In genomic region chr11:67351275-67352005, GRCh38 we compare ENCODE assay signal across 8 cellular contexts. TPM values are rescaled to one million over a fixed set of nuclear protein-coding genes. Genes with fewer than 3 reads are reported as not detected.
DNase-seq lines count a peak whose midpoint lies in the region; ATAC-seq, FAIRE-seq and TF ChIP-seq lines count a peak whose summit lies in the region.

No MANE protein-coding gene starts in this region.

- TF ChIP-seq CTCF in A549 (IDR thresholded peaks at IDR 0.05) (peak; percentile 86), GM13977 (IDR thresholded peaks at IDR 0.05; ENCODE audit: extremely low read depth, insufficient read depth, missing control alignments) (peak; percentile 91), lower lobe of right lung (IDR thresholded peaks at IDR 0.05) (peak; percentile 92)

- DNase-seq in A549 (ENCODE audit: low read depth in 1 of 2, low spot score in 1 of 2) (peak; percentile 86 to 89), GM13977 (ENCODE audit: low spot score) (peak; percentile 76), NCI-H345 treated with DMSO at 0.1 percent for 48 hours (lab: John Stamatoyannopoulos, UW; ENCODE audit: unreplicated experiment) (peak; percentile 55), dedifferentiated amniotic fluid mesenchymal stem cell (ENCODE audit: extremely low spot score) (peak; percentile 66), lower lobe of right lung (peak; percentile 77)
- DNase-seq in activated CD4-positive, alpha-beta T cell treated with anti-CD3 and anti-CD28 coated beads for 48 hours: peak; percentile 71
- peak; percentile 51 for DNase-seq in stimulated activated CD8-positive, alpha-beta memory T cell treated with anti-CD3 and anti-CD28 coated beads, Interleukin-12 subunit alpha, Interleukin-12 subunit beta, amount 100 ng/mL, for 1 hour (ENCODE audit: low read depth)

- ATAC-seq in A549 (peak in 1 of 2 experiments; percentile 5; a peak in 3 of 6 replicates), lower lobe of right lung (peak; percentile 40 to 41), GM19023 (IDR thresholded peaks at IDR 0.05; ENCODE audit: unreplicated experiment) (no peak)

- peak overlapping the region; percentile 93 for H3K4me2 ChIP-seq in A549

- no peak for FAIRE-seq in A549 (lab: Jason Lieb, UNC)

- H3K9me3 ChIP-seq in A549 (no peaks in the 10 kb centered on the region), lower lobe of right lung (no peaks in the 10 kb centered on the region)

- no peak for TF ChIP-seq POLR2A in A549 (IDR thresholded peaks at IDR 0.05; ENCODE audit: low read length)

- intact Hi-C loops in lower lobe of right lung (cut with DNase I): loop anchor here (5.0 kb wide), 1 partner anchor 36 kb away; no protein-coding TSS in a partner anchor

- CTCF ChIA-PET in A549 (lab: Yijun Ruan, JAX): interaction anchor here (0.6 to 20.0 kb wide), 35 partner anchors 8 to 307 kb away, joined by 3 to 1913 read pairs (median 4); partner anchors contain the start of genes CLCF1, PPP1CA, PTPRCAP and RAD9A

- H3K4me1 ChIP-seq in A549: peaks cover 87% of the 10 kb centered on the region
- peaks cover 54% of the 10 kb centered on the region for H3K4me1 ChIP-seq in lower lobe of right lung

- peak overlapping the region; percentile 93 to 98 for H3K27ac ChIP-seq in A549
- H3K27ac ChIP-seq in lower lobe of right lung: peak overlapping the region; percentile 94

- POLR2A ChIA-PET in A549 (lab: Yijun Ruan, JAX): interaction anchor here (0.8 to 8.3 kb wide), 8 partner anchors 9 to 50 kb away, joined by 3 to 172 read pairs (median 4); partner anchors contain the start of genes CLCF1, PPP1CA and RAD9A

- 41% methylated on average over 9 of the region's 11 CpGs for WGBS in A549 (ENCODE audit: missing lambda C conversion rate)

- H3K36me3 ChIP-seq in lower lobe of right lung: no peaks in the 10 kb centered on the region

- TF ChIP-seq RAD21 in A549 (conservative IDR thresholded peaks at IDR 0.05 in 1 of 2, IDR thresholded peaks at IDR 0.05 in 1 of 2): peak; percentile 76 to 83

- in situ Hi-C loops in GM13977 (cut with MboI; ENCODE audit: low pct_unique_long_range_greater_than_20kb, low sequenced_read_pairs, unreplicated experiment): no loop called here

- no peaks in the 10 kb centered on the region for H3K27me3 ChIP-seq in lower lobe of right lung (ENCODE audit: low read depth)

- H3K4me3 ChIP-seq in A549 (peak overlapping the region; percentile 69; the same call in 1 of the 3 replicates), lower lobe of right lung (no peak overlapping the region)

- no peak for TF ChIP-seq EP300 in A549 (IDR thresholded peaks at IDR 0.05)

TF ChIP-seq in A549, 52 proteins besides CTCF, POLR2A, EP300 and RAD21:
- TF ChIP-seq HOXB13 (CRISPR knock-in tag; IDR thresholded peaks at IDR 0.05; ENCODE audit: low read depth) (no peak), FOSL2 (IDR thresholded peaks at IDR 0.05) (0 out of 2 replicates have a peak, but pooled peaks have one; percentile 47), FOSL2 (CRISPR knock-in tag; IDR thresholded peaks at IDR 0.05) (peak; percentile 98), SMC3 (IDR thresholded peaks at IDR 0.05) (peak; percentile 79), JUN (IDR thresholded peaks at IDR 0.05) (peak in 1 of 2 experiments; percentile 16; a peak in 1 of 5 replicates), HEYL (CRISPR knock-in tag; IDR thresholded peaks at IDR 0.05) (no peak), RFX5 (IDR thresholded peaks at IDR 0.05) (no peak)
- TF ChIP-seq, protein P1, sequence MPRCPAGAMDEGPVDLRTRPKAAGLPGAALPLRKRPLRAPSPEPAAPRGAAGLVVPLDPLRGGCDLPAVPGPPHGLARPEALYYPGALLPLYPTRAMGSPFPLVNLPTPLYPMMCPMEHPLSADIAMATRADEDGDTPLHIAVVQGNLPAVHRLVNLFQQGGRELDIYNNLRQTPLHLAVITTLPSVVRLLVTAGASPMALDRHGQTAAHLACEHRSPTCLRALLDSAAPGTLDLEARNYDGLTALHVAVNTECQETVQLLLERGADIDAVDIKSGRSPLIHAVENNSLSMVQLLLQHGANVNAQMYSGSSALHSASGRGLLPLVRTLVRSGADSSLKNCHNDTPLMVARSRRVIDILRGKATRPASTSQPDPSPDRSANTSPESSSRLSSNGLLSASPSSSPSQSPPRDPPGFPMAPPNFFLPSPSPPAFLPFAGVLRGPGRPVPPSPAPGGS (IDR thresholded peaks at IDR 0.05): no peak

RNA-seq across cellular contexts. Expression of gene POLD4, which starts 1.9 kb away (rescaled TPM):
- polyA plus RNA-seq in A549 (2011; rRNA removed) (140 and 157 TPM in 2 replicates), A549 (2017; fragmentation: RNase III; extraction: RNeasy Plus Mini Kit Qiagen cat#74134 plus additional on column Dnase treatment) (131 to 159 TPM (median 148 TPM) in 3 replicates)
- polyA plus RNA-seq in A549 (2012; cell fraction: cytosol; rRNA removed): 213 and 248 TPM in 2 replicates
- polyA plus RNA-seq in A549 (2012; cell fraction: nucleus; rRNA removed): 283 and 303 TPM in 2 replicates
- polyA minus RNA-seq in A549 (2011; rRNA and poly(A)+ RNA removed): 45.2 and 61.1 TPM in 2 replicates
- total RNA-seq in lower lobe of right lung: 86.6 TPM

RNA-seq across cellular contexts. Expression of gene CLCF1, which starts 22.0 kb away (rescaled TPM):
- polyA plus RNA-seq in A549 (2011; rRNA removed) (23.9 and 25.8 TPM in 2 replicates), A549 (2017; fragmentation: RNase III; extraction: RNeasy Plus Mini Kit Qiagen cat#74134 plus additional on column Dnase treatment) (31.0 to 37.1 TPM (median 36.0 TPM) in 3 replicates)
- polyA plus RNA-seq in A549 (2012; cell fraction: cytosol; rRNA removed): 75.7 and 103 TPM in 2 replicates
- 204 and 212 TPM in 2 replicates for polyA plus RNA-seq in A549 (2012; cell fraction: nucleus; rRNA removed)
- polyA minus RNA-seq in A549 (2011; rRNA and poly(A)+ RNA removed): 14.6 and 17.5 TPM in 2 replicates
- total RNA-seq in lower lobe of right lung: 3.7 TPM

RNA-seq across cellular contexts. Expression of gene RAD9A, which starts 40.3 kb away (rescaled TPM):
- polyA plus RNA-seq in A549 (2011; rRNA removed) (19.0 and 19.6 TPM in 2 replicates), A549 (2017; fragmentation: RNase III; extraction: RNeasy Plus Mini Kit Qiagen cat#74134 plus additional on column Dnase treatment) (41.6 to 43.7 TPM (median 43.0 TPM) in 3 replicates)
- polyA plus RNA-seq in A549 (2012; cell fraction: cytosol; rRNA removed): 56.6 and 74.8 TPM in 2 replicates
- polyA plus RNA-seq in A549 (2012; cell fraction: nucleus; rRNA removed): 286 and 297 TPM in 2 replicates
- polyA minus RNA-seq in A549 (2011; rRNA and poly(A)+ RNA removed): 12.8 and 14.6 TPM in 2 replicates
- total RNA-seq in lower lobe of right lung: 28.9 TPM

RNA-seq across cellular contexts. Expression of gene SSH3, which starts 48.1 kb away (rescaled TPM):
- polyA plus RNA-seq in A549 (2011; rRNA removed) (13.7 and 13.9 TPM in 2 replicates), A549 (2017; fragmentation: RNase III; extraction: RNeasy Plus Mini Kit Qiagen cat#74134 plus additional on column Dnase treatment) (18.6 to 24.1 TPM (median 23.8 TPM) in 3 replicates)
- polyA plus RNA-seq in A549 (2012; cell fraction: cytosol; rRNA removed): 16.4 and 20.2 TPM in 2 replicates
- polyA plus RNA-seq in A549 (2012; cell fraction: nucleus; rRNA removed): 66.0 and 81.7 TPM in 2 replicates
- polyA minus RNA-seq in A549 (2011; rRNA and poly(A)+ RNA removed): 11.2 TPM in 2 replicates
- total RNA-seq in lower lobe of right lung: 37.7 TPM

RNA-seq across cellular contexts. Expression of gene PPP1CA, which starts 50.2 kb away (rescaled TPM):
- 174 and 178 TPM in 2 replicates for polyA plus RNA-seq in A549 (2011; rRNA removed)
- polyA plus RNA-seq in A549 (2012; cell fraction: cytosol; rRNA removed): 405 and 423 TPM in 2 replicates
- polyA plus RNA-seq in A549 (2012; cell fraction: nucleus; rRNA removed): 324 and 334 TPM in 2 replicates
- polyA plus RNA-seq in A549 (2017; fragmentation: RNase III; extraction: RNeasy Plus Mini Kit Qiagen cat#74134 plus additional on column Dnase treatment): 200 to 208 TPM (median 205 TPM) in 3 replicates
- 239 and 243 TPM in 2 replicates for polyA minus RNA-seq in A549 (2011; rRNA and poly(A)+ RNA removed)
- total RNA-seq in lower lobe of right lung: 144 TPM
